ENCODE assay signal across 9 cellular contexts in the genomic region with DNA sequence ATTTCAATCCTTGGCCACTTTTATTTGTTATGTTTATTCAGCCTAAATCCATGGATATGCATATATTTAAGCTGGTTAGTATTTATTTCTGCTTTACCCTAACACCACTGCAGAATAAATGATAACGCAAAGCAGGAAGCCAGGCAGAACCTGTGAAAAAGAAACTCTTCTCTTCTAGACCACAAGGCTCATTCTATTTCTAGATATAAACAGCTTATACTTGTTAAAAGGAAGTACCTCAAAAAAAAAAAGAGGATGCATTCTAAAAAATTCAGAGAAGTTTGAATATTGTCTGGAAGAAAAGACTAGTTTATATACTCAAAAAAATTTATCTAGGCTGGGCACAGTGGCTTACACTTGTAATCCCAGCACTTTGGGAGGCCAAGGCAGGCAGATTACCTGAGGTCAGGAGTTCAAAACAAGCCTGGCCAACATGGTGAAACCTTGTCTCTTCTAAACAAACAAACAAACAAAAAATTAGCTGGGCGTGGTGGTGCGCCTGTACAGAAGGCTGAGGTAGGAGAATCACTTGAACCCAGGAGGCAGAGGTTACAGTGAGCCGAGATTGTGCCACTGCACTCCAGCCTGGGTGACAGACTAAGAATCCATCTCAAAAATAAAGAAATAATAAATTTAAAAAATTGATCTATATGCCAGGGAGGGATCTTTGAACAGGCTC. TPM values are rescaled to one million over a fixed set of nuclear protein-coding genes. Genes with fewer than 3 reads are reported as not detected.
DNase-seq lines count a peak whose midpoint lies in the region; ATAC-seq lines count a peak whose summit lies in the region.
"Had no signal": no experiment of that assay in that cellular context is flagged by ENCODE, and none has a peak within 500 bp of the region (broad histone marks: within the 10 kb centered on the region; RNA-seq: fewer than 3 reads in every experiment).

No MANE protein-coding gene starts in this region.

- H3K27me3 ChIP-seq in GM23248 (replicated peaks; ENCODE audit: insufficient read depth) = no peaks in the 10 kb centered on the region
- H3K27me3 ChIP-seq in mucosa of rectum (ENCODE audit: control insufficient read depth in 2 of 2, insufficient read depth in 2 of 2, low read length in 2 of 2) = no peaks in the 10 kb centered on the region

- in situ Hi-C loops in GM23248 (cut with MboI) = no loop called here

- no peak overlapping the region for H3K9ac ChIP-seq in GM23248
- no peak overlapping the region for H3K9ac ChIP-seq in mucosa of rectum (ENCODE audit: low read depth in 1 of 2, low read length in 2 of 2)

- H4K20me1 ChIP-seq in GM23248 (ENCODE audit: insufficient read depth) = no peaks in the 10 kb centered on the region

- H2AFZ ChIP-seq in GM23248 = peak overlapping the region; percentile 45; the same call in 1 of the 2 replicates

- H3K9me3 ChIP-seq in GM23248 (ENCODE audit: low read depth) (no peaks in the 10 kb centered on the region), KOPT-K1 (ENCODE audit: insufficient read depth, low read length, poor library complexity, severe bottlenecking) (no peaks in the 10 kb centered on the region), mucosa of rectum (ENCODE audit: control insufficient read depth in 2 of 2, low read length in 2 of 2) (no peaks in the 10 kb centered on the region)

- H3K36me3 ChIP-seq in GM23248 (ENCODE audit: low read depth) (no peaks in the 10 kb centered on the region), KOPT-K1 (ENCODE audit: insufficient read depth, low read length) (no peaks in the 10 kb centered on the region), mucosa of rectum (ENCODE audit: control insufficient read depth in 2 of 2, insufficient read depth in 2 of 2, low read length in 2 of 2) (no peaks in the 10 kb centered on the region)
- H3K36me3 ChIP-seq: WERI-Rb-1 had no signal

- DNase-seq in GM23248 (no peak), substantia nigra (lab: John Stamatoyannopoulos, UW) (no peak), NCI-H82 treated with DMSO at 0.1 percent for 48 hours (lab: John Stamatoyannopoulos, UW; ENCODE audit: unreplicated experiment) (no peak), caudate nucleus (lab: John Stamatoyannopoulos, UW) (no peak)
- DNase-seq in stimulated activated CD4-positive, alpha-beta T cell treated with anti-CD3 and anti-CD28 coated beads, Interleukin-4, amount 100 ng/mL, for 4 hours = no peak
- DNase-seq: WERI-Rb-1 had no signal

- H3K4me2 ChIP-seq in GM23248 (ENCODE audit: unreplicated experiment) = no peak overlapping the region

- no peaks in the 10 kb centered on the region for H3K79me2 ChIP-seq in GM23248 (ENCODE audit: insufficient read depth)

- 95 to 99% methylated on average over 4 of the region's 4 CpGs for WGBS in GM23248 (ENCODE audit: low coverage in 1 of 2, low lambda C conversion rate in 2 of 2, missing lambda C conversion rate in 2 of 2), 2 experiments

- H3K27ac ChIP-seq in GM23248 (no peak overlapping the region), KOPT-K1 (ENCODE audit: low read depth, low read length, poor library complexity, severe bottlenecking) (peak overlapping the region; percentile 44), mucosa of rectum (ENCODE audit: low read depth in 2 of 2, low read length in 2 of 2) (peak overlapping the region; percentile 51 to 65), substantia nigra (ENCODE audit: low read depth, low read length, poor library complexity, severe bottlenecking) (no peak overlapping the region), caudate nucleus (ENCODE audit: low read depth, low read length) (no peak overlapping the region)
- H3K27ac ChIP-seq: WERI-Rb-1 had no signal

- H3K4me1 ChIP-seq in GM23248 (ENCODE audit: insufficient read depth) (peaks cover 32% of the 10 kb centered on the region), mucosa of rectum (ENCODE audit: control insufficient read depth in 2 of 2, insufficient read depth in 2 of 2, low read length in 2 of 2) (peaks cover 2 to 16% of the 10 kb centered on the region in 2 donors)

- no peak overlapping the region for H3K4me3 ChIP-seq in GM23248
- H3K4me3 ChIP-seq in mucosa of rectum (ENCODE audit: low read length in 2 of 2) = no peak overlapping the region

- peak; percentile 76 for ATAC-seq in GM18861 (IDR thresholded peaks at IDR 0.05; ENCODE audit: unreplicated experiment)

- peaks cover 10% of the 10 kb centered on the region; the same call in 1 of the 2 replicates for H3F3A ChIP-seq in GM23248 (ENCODE audit: insufficient read depth)

- no peaks in the 10 kb centered on the region for H3K9me2 ChIP-seq in GM23248 (ENCODE audit: insufficient read depth)

RNA-seq across cellular contexts. Expression of a gene that starts 55.8 kb away (rescaled TPM):
- 6.4 and 10.6 TPM in 2 replicates for total RNA-seq in GM23248 (2014; rRNA removed; shearing (Covaris generic))
- 6.4 and 7.3 TPM in 2 replicates for polyA plus RNA-seq in GM23248 (2016; fragmentation: Nextera tagmentation; extraction: Ambion mirVana)

RNA-seq across cellular contexts. Expression of a gene that starts 57.1 kb away (rescaled TPM):
- total RNA-seq in GM23248 (2014; rRNA removed; shearing (Covaris generic)) = 8.3 and 16.8 TPM in 2 replicates
- 14.5 and 15.0 TPM in 2 replicates for polyA plus RNA-seq in GM23248 (2016; fragmentation: Nextera tagmentation; extraction: Ambion mirVana)

Comparison
In these comparisons a context has a peak if more than half of its experiments do, and no peak if none do; other contexts are left out.
1. H3K27ac ChIP-seq: peak in KOPT-K1 (single experiment) and mucosa of rectum (2 of 2); none in GM23248 (single experiment), substantia nigra (single experiment) and caudate nucleus (single experiment).